1 cellular context compared by ENCODE assay signal in genomic region chr19:14082675-14082960, GRCh38.
TF ChIP-seq lines count a peak whose summit lies in the region.

No MANE protein-coding gene starts in this region.

TF ChIP-seq in GM23338, 12 proteins besides CTCF, POLR2A, EP300 and RAD21 (continued from another document):
- TF ChIP-seq ZNF331 (CRISPR knock-in tag; IDR thresholded peaks at IDR 0.05; ENCODE audit: low read depth), result no peak
- no peak for TF ChIP-seq JUNB (IDR thresholded peaks at IDR 0.05; ENCODE audit: unreplicated experiment)
- no peak for TF ChIP-seq REST (IDR thresholded peaks at IDR 0.05; ENCODE audit: unreplicated experiment)
- TF ChIP-seq ZNF114 (CRISPR knock-in tag; IDR thresholded peaks at IDR 0.05), result no peak
- TF ChIP-seq EZH2phosphoT487 (IDR thresholded peaks at IDR 0.05; ENCODE audit: unreplicated experiment), result no peak
- TF ChIP-seq NANOG (IDR thresholded peaks at IDR 0.05; ENCODE audit: borderline replicate concordance), result no peak
- no peak for TF ChIP-seq STAT1 (IDR thresholded peaks at IDR 0.05; ENCODE audit: unreplicated experiment)
